21 cellular contexts compared by ENCODE assay signal in the genomic region with DNA sequence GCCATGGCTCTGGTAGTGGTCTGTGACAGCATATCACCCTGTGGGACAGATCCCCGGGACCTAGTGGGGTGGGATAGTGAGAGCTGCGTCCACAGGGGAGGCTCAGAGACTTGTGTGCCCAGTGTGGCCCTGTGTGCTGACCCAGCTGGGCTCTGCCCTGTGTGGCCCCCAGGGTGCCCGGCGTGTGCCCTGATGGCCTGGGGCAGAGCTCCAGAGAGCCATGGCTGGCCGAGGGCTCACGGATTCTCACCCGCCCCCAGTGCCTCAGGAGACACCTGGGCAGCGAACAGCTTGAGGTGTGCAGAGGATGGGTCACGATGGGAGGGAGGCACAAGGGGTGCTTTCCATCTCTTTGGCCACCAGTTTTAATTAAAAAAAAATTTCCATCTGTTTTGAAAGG.
"Had no signal": no experiment of that assay in that cellular context is flagged by ENCODE, and none has a peak within 500 bp of the region (broad histone marks: within the 10 kb centered on the region; RNA-seq: fewer than 3 reads in every experiment).

No MANE protein-coding gene starts in this region.

- H3K9me3 ChIP-seq: gastrocnemius medialis, heart right ventricle, mucosa of descending colon, ovary, right lobe of liver, suprapubic skin, thyroid gland, upper lobe of left lung, uterus had no signal

- DNase-seq: effector CD4-positive, alpha-beta T cell; gastrocnemius medialis; heart right ventricle; hypothalamus; kidney glomerular epithelial cell; mammary epithelial cell; mucosa of descending colon; naive thymus-derived CD8-positive, alpha-beta T cell; ovary; stimulated activated CD4-positive, alpha-beta T cell treated with anti-CD3 and anti-CD28 coated beads, Interleukin-4, amount 100 ng/mL, for 1 hour; stimulated activated CD8-positive, alpha-beta memory T cell treated with anti-CD3 and anti-CD28 coated beads, Interleukin-4, amount 100 ng/mL, for 48 hours; stimulated activated naive CD8-positive, alpha-beta T cell treated with anti-CD3 and anti-CD28 coated beads, Interleukin-15, Interleukin-2, amounts not matched to agents 100 U/mL and 50 U/mL, for 24 hours; thyroid gland; uterus had no signal

- H3K4me1 ChIP-seq: uterus had no signal

- ATAC-seq: esophagus mucosa; gastrocnemius medialis; heart right ventricle; mucosa of descending colon; naive thymus-derived CD8-positive, alpha-beta T cell; stimulated activated effector memory CD8-positive, alpha-beta T cell treated with anti-CD3 and anti-CD28 coated beads, Interleukin-12 subunit alpha, Interleukin-12 subunit beta, amount 100 ng/mL, for 72 hours; stimulated activated naive CD8-positive, alpha-beta T cell treated with anti-CD3 and anti-CD28 coated beads, Interleukin-15, Interleukin-2, amounts not matched to agents 100 U/mL and 50 U/mL, for 24 hours had no signal

- H3K27ac ChIP-seq: coronary artery, gastrocnemius medialis, ovary, suprapubic skin, thyroid gland, uterus had no signal

- H3K4me3 ChIP-seq: coronary artery, gastrocnemius medialis, heart right ventricle, mucosa of descending colon, ovary, right lobe of liver, suprapubic skin, thyroid gland, upper lobe of left lung, uterus had no signal

- H3K27me3 ChIP-seq: gastrocnemius medialis, ovary, right lobe of liver, suprapubic skin, thyroid gland, upper lobe of left lung, uterus had no signal

- FAIRE-seq: islet of Langerhans had no signal

- H3K36me3 ChIP-seq: gastrocnemius medialis, heart right ventricle, ovary, right lobe of liver, suprapubic skin, thyroid gland, upper lobe of left lung, uterus had no signal
